Comparison of ENCODE assay signal across 29 cellular contexts in genomic region chr15:27894645-27895044, GRCh38.
"Had no signal": no experiment of that assay in that cellular context is flagged by ENCODE, and none has a peak within 500 bp of the region (broad histone marks: within the 10 kb centered on the region; RNA-seq: fewer than 3 reads in every experiment).

No MANE protein-coding gene starts in this region.

- ATAC-seq: activated CD8-positive, alpha-beta T cell treated with anti-CD3 and anti-CD28 coated beads for 36 hours; activated naive CD8-positive, alpha-beta T cell treated with anti-CD3 and anti-CD28 coated beads, Interleukin-2, amount 50 U/mL, for 24 hours; activated T-cell treated with anti-CD3 and anti-CD28 coated beads, Interleukin-2, amount 50 U/mL, for 4 hours; activated T-cell treated with anti-CD3 and anti-CD28 coated beads, Interleukin-2, amount 50 U/mL, for 72 hours; activated T-helper 17 cell treated with anti-CD3 and anti-CD28 coated beads, Interleukin-2, amount 50 U/mL, for 72 hours had no signal

- H3K36me3 ChIP-seq: ascending aorta had no signal

- DNase-seq: activated B cell treated with CpG ODN at 0.5 μM for 24 hours; activated CD4-positive, alpha-beta memory T cell treated with anti-CD3 and anti-CD28 coated beads for 36 hours; activated CD4-positive, alpha-beta T cell treated with anti-CD3 and anti-CD28 coated beads for 4 hours; activated CD4-positive, alpha-beta T cell treated with anti-CD3 and anti-CD28 coated beads, Interleukin-2, amount 10 ng/mL, durations not matched to agents 24 days and 14 days; activated CD4-positive, alpha-beta T cell treated with anti-CD3 and anti-CD28 coated beads, Interleukin-2, amount 50 U/mL, for 1 hour; activated CD4-positive, alpha-beta T cell treated with anti-CD3 and anti-CD28 coated beads, Interleukin-2, amount 50 U/mL, for 4 hours; activated CD4-positive, CD25-positive, alpha-beta regulatory T cell treated with anti-CD3 and anti-CD28 coated beads, Interleukin-2, amount 50 U/mL, for 72 hours; activated CD8-positive, alpha-beta memory T cell treated with anti-CD3 and anti-CD28 coated beads, Interleukin-2, amount 50 U/mL, for 4 hours; activated CD8-positive, alpha-beta T cell treated with anti-CD3 and anti-CD28 coated beads for 36 hours; activated effector memory CD4-positive, alpha-beta T cell treated with anti-CD3 and anti-CD28 coated beads, Interleukin-2, amount 50 U/mL, for 16 hours; activated gamma-delta T cell treated with Interleukin-2 at 50 U/mL for 16 hours; activated naive CD4-positive, alpha-beta T cell; activated naive CD4-positive, alpha-beta T cell treated with anti-CD3 and anti-CD28 coated beads for 36 hours; activated naive CD8-positive, alpha-beta T cell treated with anti-CD3 and anti-CD28 coated beads, Interleukin-2, amount 10 ng/mL, durations not matched to agents 7 days and 5 days; activated naive CD8-positive, alpha-beta T cell treated with anti-CD3 and anti-CD28 coated beads, Interleukin-2, amount 50 U/mL, for 24 hours; activated T-cell treated with anti-CD3 and anti-CD28 coated beads for 4 hours; activated T-cell treated with anti-CD3 and anti-CD28 coated beads, Interleukin-2, amount 50 U/mL, for 1 hour; activated T-cell treated with anti-CD3 and anti-CD28 coated beads, Interleukin-2, amount 50 U/mL, for 4 hours; activated T-cell treated with anti-CD3 and anti-CD28 coated beads, Interleukin-2, amount 50 U/mL, for 72 hours; amygdala; anterior cingulate cortex; central memory CD4-positive, alpha-beta T cell; T-helper 1 cell; T-helper 2 cell; T-helper 9 cell had no signal

- FAIRE-seq: TTC549 had no signal

- H3K27me3 ChIP-seq: ascending aorta had no signal

- H3K4me1 ChIP-seq: ascending aorta had no signal

- H3K4me3 ChIP-seq: ascending aorta had no signal

- H3K27ac ChIP-seq: ascending aorta, VCaP had no signal
